2 cellular contexts compared by ENCODE assay signal in the genomic region with DNA sequence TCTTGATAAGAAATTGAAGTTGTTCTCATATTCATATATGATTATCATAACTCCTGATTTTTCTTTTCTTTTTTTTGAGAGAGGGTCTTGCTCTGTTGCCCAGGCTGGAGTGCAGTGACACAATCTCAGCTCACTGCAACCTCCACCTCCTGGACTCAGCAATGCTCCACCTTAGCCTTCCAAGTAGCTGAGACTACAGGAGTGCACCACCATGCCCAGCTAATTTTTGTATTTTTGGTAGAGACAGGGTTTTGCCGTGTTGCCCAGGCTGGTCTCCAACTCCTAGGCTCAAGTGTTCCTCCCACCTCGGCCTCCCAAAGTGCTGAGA.
TF ChIP-seq lines count a peak whose summit lies in the region.

No MANE protein-coding gene starts in this region.

TF ChIP-seq in HEK293, 187 proteins besides CTCF, POLR2A, EP300 and RAD21:
- peak; percentile 99 for TF ChIP-seq ZNF121 (tag by site-specific recombination; IDR thresholded peaks at IDR 0.05)

TF ChIP-seq in K562, 482 proteins besides CTCF, POLR2A, EP300 and RAD21:
- peak; percentile 66 for TF ChIP-seq BCOR (IDR thresholded peaks at IDR 0.05)
- TF ChIP-seq RBM25 (IDR thresholded peaks at IDR 0.05; ENCODE audit: low read depth, low read length, severe bottlenecking) = peak; percentile 51
- peak; percentile 96 for TF ChIP-seq ZNF121 (CRISPR knock-in tag; conservative IDR thresholded peaks at IDR 0.05)
- peak; percentile 50 to 68 for TF ChIP-seq KDM1A (IDR thresholded peaks at IDR 0.05)
